12 cellular contexts compared by ENCODE assay signal in the genomic region with DNA sequence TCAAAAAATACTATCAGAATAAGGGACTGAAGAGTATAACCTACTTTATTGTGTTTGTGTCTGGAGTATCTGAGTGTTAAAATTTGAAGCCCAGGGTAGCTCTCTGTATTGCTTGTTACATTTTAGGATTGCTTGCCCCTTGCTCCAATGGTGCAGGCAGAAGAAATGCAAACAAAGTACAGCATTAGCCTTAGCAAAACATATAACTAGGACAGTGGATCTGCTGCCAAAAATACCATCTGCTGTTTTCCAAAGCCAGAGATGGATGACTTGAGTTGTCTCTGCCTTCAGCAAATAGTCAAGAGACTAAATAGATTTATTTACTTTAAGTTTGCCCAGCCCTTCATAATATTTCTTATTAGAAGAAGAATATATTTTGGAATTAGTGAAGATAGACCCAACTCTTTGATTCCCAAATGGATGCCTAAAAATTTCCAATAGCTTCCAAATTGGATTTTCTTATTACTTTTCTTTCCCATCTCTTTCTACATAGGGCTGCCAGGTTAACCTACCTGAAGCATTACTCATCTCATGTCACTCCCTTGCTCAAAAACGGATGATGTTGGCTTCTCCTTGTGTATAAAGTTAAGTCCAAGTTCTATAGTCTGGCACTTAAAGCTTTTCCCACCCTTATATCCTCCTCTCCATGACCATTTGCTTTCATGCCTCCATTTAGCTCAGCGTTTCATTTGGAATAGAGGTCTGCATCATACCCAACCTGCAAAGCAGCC.
DNase-seq lines count a peak whose midpoint lies in the region; ATAC-seq and TF ChIP-seq lines count a peak whose summit lies in the region.
"Had no signal": no experiment of that assay in that cellular context is flagged by ENCODE, and none has a peak within 500 bp of the region (broad histone marks: within the 10 kb centered on the region; RNA-seq: fewer than 3 reads in every experiment).

No MANE protein-coding gene starts in this region.

- H3K4me3 Mint-ChIP-seq in chondrocyte (ENCODE audit: unreplicated experiment) (peak overlapping the region; percentile 26), mesothelial cell of epicardium (no peak overlapping the region)
- no peak overlapping the region for H3K4me3 Mint-ChIP-seq in activated naive CD8-positive, alpha-beta T cell treated with anti-CD3 and anti-CD28 coated beads, Interleukin-2, amount 50 U/mL, for 24 hours

- H3K27ac Mint-ChIP-seq in chondrocyte (ENCODE audit: unreplicated experiment) (peak overlapping the region; percentile 80), mesothelial cell of epicardium (peak overlapping the region; percentile 55)
- H3K27ac Mint-ChIP-seq in activated naive CD8-positive, alpha-beta T cell treated with anti-CD3 and anti-CD28 coated beads, Interleukin-2, amount 50 U/mL, for 24 hours: no peak overlapping the region
- H3K27ac Mint-ChIP-seq: progenitor cell of endocrine pancreas had no signal

- in situ Hi-C loops in G401 (cut with HindIII; ENCODE audit: low sequenced_read_pairs): no loop called here

- H3K36me3 Mint-ChIP-seq in chondrocyte (ENCODE audit: low read depth) (peaks cover 2% of the 10 kb centered on the region), mesothelial cell of epicardium (peaks cover 9% of the 10 kb centered on the region)
- H3K36me3 Mint-ChIP-seq in activated naive CD8-positive, alpha-beta T cell treated with anti-CD3 and anti-CD28 coated beads, Interleukin-2, amount 50 U/mL, for 24 hours (ENCODE audit: low read depth): no peaks in the 10 kb centered on the region

- H3K9me3 Mint-ChIP-seq in chondrocyte (ENCODE audit: low read depth) (peaks cover 7% of the 10 kb centered on the region), mesothelial cell of epicardium (peaks cover 4% of the 10 kb centered on the region)
- H3K9me3 Mint-ChIP-seq in activated naive CD8-positive, alpha-beta T cell treated with anti-CD3 and anti-CD28 coated beads, Interleukin-2, amount 50 U/mL, for 24 hours: no peaks in the 10 kb centered on the region

- DNase-seq in G401 (ENCODE audit: low spot score): peak; percentile 98
- peak; percentile 91 for DNase-seq in NCI-H69 (lab: John Stamatoyannopoulos, UW)
- no peak for DNase-seq in chondrocyte (ENCODE audit: low spot score)
- no peak for DNase-seq in mesothelial cell of epicardium (ENCODE audit: low spot score in 2 of 2, unreplicated experiment in 2 of 2)
- DNase-seq in activated naive CD8-positive, alpha-beta T cell treated with anti-CD3 and anti-CD28 coated beads, Interleukin-2, amount 50 U/mL, for 24 hours: no peak
- no peak for DNase-seq in HuH-7.5 (ENCODE audit: low spot score)
- DNase-seq: Kasumi-1, OCI-M1, transverse colon had no signal

- TF ChIP-seq CTCF in chondrocyte (IDR thresholded peaks at IDR 0.05) (no peak), mesothelial cell of epicardium (IDR thresholded peaks at IDR 0.05; ENCODE audit: unreplicated experiment) (no peak)

- H3K4me1 Mint-ChIP-seq in chondrocyte (ENCODE audit: low read depth) (peaks cover 51% of the 10 kb centered on the region), mesothelial cell of epicardium (peaks cover 66% of the 10 kb centered on the region)
- H3K4me1 Mint-ChIP-seq in activated naive CD8-positive, alpha-beta T cell treated with anti-CD3 and anti-CD28 coated beads, Interleukin-2, amount 50 U/mL, for 24 hours: no peaks in the 10 kb centered on the region

- ATAC-seq in activated naive CD8-positive, alpha-beta T cell treated with anti-CD3 and anti-CD28 coated beads, Interleukin-2, amount 50 U/mL, for 24 hours: no peak
- ATAC-seq in GM21367 (IDR thresholded peaks at IDR 0.05; ENCODE audit: unreplicated experiment) (no peak), GM18873 (IDR thresholded peaks at IDR 0.05; ENCODE audit: low FRiP score, unreplicated experiment) (no peak)

- H3K27me3 Mint-ChIP-seq in chondrocyte (ENCODE audit: low read depth) (no peaks in the 10 kb centered on the region), mesothelial cell of epicardium (ENCODE audit: low read depth) (no peaks in the 10 kb centered on the region)
- no peaks in the 10 kb centered on the region for H3K27me3 Mint-ChIP-seq in activated naive CD8-positive, alpha-beta T cell treated with anti-CD3 and anti-CD28 coated beads, Interleukin-2, amount 50 U/mL, for 24 hours
- H3K27me3 Mint-ChIP-seq: progenitor cell of endocrine pancreas had no signal

Comparison
In these comparisons a context has a peak if more than half of its experiments do, and no peak if none do; other contexts are left out.
1. DNase-seq: peak in G401 (single experiment) and NCI-H69 (single experiment); none in chondrocyte (single experiment), mesothelial cell of epicardium (0 of 2), activated naive CD8-positive, alpha-beta T cell treated with anti-CD3 and anti-CD28 coated beads, Interleukin-2, amount 50 U/mL, for 24 hours (single experiment) and HuH-7.5 (single experiment).